In genomic region chr15:71651750-71652186, GRCh38 we compare ENCODE assay signal across 8 cellular contexts.
DNase-seq lines count a peak whose midpoint lies in the region; ATAC-seq and TF ChIP-seq lines count a peak whose summit lies in the region.

No MANE protein-coding gene starts in this region.

- intact Hi-C loops in activated CD8-positive, alpha-beta T cell treated with anti-CD3 and anti-CD28 coated beads for 36 hours (cut with micrococcal nuclease): no loop called here
- intact Hi-C loops in MCF 10A (cut with micrococcal nuclease) (loop anchor here (1.0 to 5.0 kb wide), 5 partner anchors 76 to 679 kb away; no protein-coding TSS in a partner anchor), left colon (cut with DNase I, micrococcal nuclease) (loop anchor here in 1 of 2 donors (5.0 kb wide), 1 partner anchor 204 kb away; no protein-coding TSS in a partner anchor)
- intact Hi-C loops in activated CD4-positive, alpha-beta memory T cell treated with anti-CD3 and anti-CD28 coated beads for 36 hours (cut with micrococcal nuclease): loop anchor here (10.0 kb wide), 1 partner anchor 207 kb away; no protein-coding TSS in a partner anchor

- POLR2A ChIA-PET in activated CD8-positive, alpha-beta T cell treated with anti-CD3 and anti-CD28 coated beads for 36 hours (lab: Charles Lee): no interaction called here
- POLR2A ChIA-PET in activated CD8-positive, alpha-beta T cell treated with anti-CD3 and anti-CD28 coated beads, Interleukin-2, amount 10 ng/mL, durations not matched to agents 7 days and 5 days (lab: Charles Lee): no interaction called here
- POLR2A ChIA-PET in MCF 10A (lab: Yijun Ruan, JAX): interaction anchor here (0.9 to 1.9 kb wide), 2 partner anchors 55 to 77 kb away, joined by 4 read pairs; no protein-coding TSS in a partner anchor
- POLR2A ChIA-PET in activated CD4-positive, alpha-beta memory T cell treated with anti-CD3 and anti-CD28 coated beads for 36 hours (lab: Charles Lee): no interaction called here
- POLR2A ChIA-PET in T-cell (lab: Charles Lee): no interaction called here

- CTCF ChIA-PET in activated CD8-positive, alpha-beta T cell treated with anti-CD3 and anti-CD28 coated beads for 36 hours (lab: Charles Lee): interaction anchor here (0.9 to 1.3 kb wide), 2 partner anchors 76 to 202 kb away, joined by 3 to 4 read pairs; no protein-coding TSS in a partner anchor
- CTCF ChIA-PET in activated CD8-positive, alpha-beta T cell treated with anti-CD3 and anti-CD28 coated beads, Interleukin-2, amount 10 ng/mL, durations not matched to agents 7 days and 5 days (lab: Charles Lee): interaction anchor here (1.1 to 1.3 kb wide), 3 partner anchors 9 to 23 kb away, joined by 3 read pairs; no protein-coding TSS in a partner anchor
- CTCF ChIA-PET in MCF 10A (lab: Yijun Ruan, JAX) (interaction anchor here (0.7 to 5.6 kb wide), 25 partner anchors 10 to 235 kb away, joined by 3 to 73 read pairs (median 4); no protein-coding TSS in a partner anchor), T-cell (lab: Charles Lee) (no interaction called here)
- CTCF ChIA-PET in activated CD4-positive, alpha-beta memory T cell treated with anti-CD3 and anti-CD28 coated beads for 36 hours (lab: Charles Lee): no interaction called here

- peaks cover 3% of the 10 kb centered on the region for H3K27me3 Mint-ChIP-seq in activated CD8-positive, alpha-beta T cell treated with anti-CD3 and anti-CD28 coated beads for 36 hours
- H3K27me3 Mint-ChIP-seq in activated CD8-positive, alpha-beta T cell treated with anti-CD3 and anti-CD28 coated beads, Interleukin-2, amount 10 ng/mL, durations not matched to agents 7 days and 5 days (ENCODE audit: low read depth): peaks cover 12% of the 10 kb centered on the region
- H3K27me3 Mint-ChIP-seq in MCF 10A (ENCODE audit: insufficient read depth, unreplicated experiment) (no peaks in the 10 kb centered on the region), T-cell (peaks cover 8 to 23% of the 10 kb centered on the region in 2 donors)
- H3K27me3 Mint-ChIP-seq in activated CD4-positive, alpha-beta memory T cell treated with anti-CD3 and anti-CD28 coated beads for 36 hours: no peaks in the 10 kb centered on the region

- no peaks in the 10 kb centered on the region for H3K4me1 Mint-ChIP-seq in activated CD8-positive, alpha-beta T cell treated with anti-CD3 and anti-CD28 coated beads for 36 hours (ENCODE audit: low read depth)
- H3K4me1 Mint-ChIP-seq in activated CD8-positive, alpha-beta T cell treated with anti-CD3 and anti-CD28 coated beads, Interleukin-2, amount 10 ng/mL, durations not matched to agents 7 days and 5 days (ENCODE audit: low read depth): no peaks in the 10 kb centered on the region
- H3K4me1 Mint-ChIP-seq in MCF 10A (ENCODE audit: insufficient read depth, unreplicated experiment): peaks cover 12% of the 10 kb centered on the region
- H3K4me1 Mint-ChIP-seq in activated CD4-positive, alpha-beta memory T cell treated with anti-CD3 and anti-CD28 coated beads for 36 hours (ENCODE audit: low read depth): no peaks in the 10 kb centered on the region
- H3K4me1 Mint-ChIP-seq in T-cell: no peaks in the 10 kb centered on the region

- no TSS peak for BruUV-seq in MCF 10A (replicated peaks; lab: Mats Ljungman, UMichigan)

- H3K4me3 Mint-ChIP-seq in activated CD8-positive, alpha-beta T cell treated with anti-CD3 and anti-CD28 coated beads for 36 hours: no peak overlapping the region
- no peak overlapping the region for H3K4me3 Mint-ChIP-seq in activated CD8-positive, alpha-beta T cell treated with anti-CD3 and anti-CD28 coated beads, Interleukin-2, amount 10 ng/mL, durations not matched to agents 7 days and 5 days
- no peak overlapping the region for H3K4me3 Mint-ChIP-seq in MCF 10A (ENCODE audit: unreplicated experiment)
- no peak overlapping the region for H3K4me3 Mint-ChIP-seq in activated CD4-positive, alpha-beta memory T cell treated with anti-CD3 and anti-CD28 coated beads for 36 hours
- no peak overlapping the region for H3K4me3 Mint-ChIP-seq in T-cell

- peak; percentile 17 for DNase-seq in activated CD8-positive, alpha-beta T cell treated with anti-CD3 and anti-CD28 coated beads for 36 hours
- no peak for DNase-seq in activated CD8-positive, alpha-beta T cell treated with anti-CD3 and anti-CD28 coated beads, Interleukin-2, amount 10 ng/mL, durations not matched to agents 7 days and 5 days
- peak; percentile 22 for DNase-seq in NCI-H345 treated with DMSO at 0.1 percent for 48 hours (lab: John Stamatoyannopoulos, UW; ENCODE audit: unreplicated experiment)
- peak; percentile 78 for DNase-seq in MCF 10A (ENCODE audit: unreplicated experiment)
- DNase-seq in left colon: peak in 1 of 2 donors; percentile 29
- no peak for DNase-seq in activated CD4-positive, alpha-beta memory T cell treated with anti-CD3 and anti-CD28 coated beads for 36 hours
- no peak for DNase-seq in central memory CD4-positive, alpha-beta T cell
- DNase-seq in T-cell: no peak

- H3K36me3 Mint-ChIP-seq in activated CD8-positive, alpha-beta T cell treated with anti-CD3 and anti-CD28 coated beads for 36 hours (ENCODE audit: low read depth): no peaks in the 10 kb centered on the region
- H3K36me3 Mint-ChIP-seq in activated CD8-positive, alpha-beta T cell treated with anti-CD3 and anti-CD28 coated beads, Interleukin-2, amount 10 ng/mL, durations not matched to agents 7 days and 5 days (ENCODE audit: low read depth): no peaks in the 10 kb centered on the region
- no peaks in the 10 kb centered on the region for H3K36me3 Mint-ChIP-seq in MCF 10A (ENCODE audit: insufficient read depth, unreplicated experiment)
- H3K36me3 Mint-ChIP-seq in activated CD4-positive, alpha-beta memory T cell treated with anti-CD3 and anti-CD28 coated beads for 36 hours: no peaks in the 10 kb centered on the region
- no peaks in the 10 kb centered on the region for H3K36me3 Mint-ChIP-seq in T-cell

- no peaks in the 10 kb centered on the region for H3K9me3 Mint-ChIP-seq in activated CD8-positive, alpha-beta T cell treated with anti-CD3 and anti-CD28 coated beads for 36 hours
- H3K9me3 Mint-ChIP-seq in activated CD8-positive, alpha-beta T cell treated with anti-CD3 and anti-CD28 coated beads, Interleukin-2, amount 10 ng/mL, durations not matched to agents 7 days and 5 days (ENCODE audit: insufficient read depth): no peaks in the 10 kb centered on the region
- H3K9me3 Mint-ChIP-seq in MCF 10A (ENCODE audit: unreplicated experiment) (no peaks in the 10 kb centered on the region), T-cell (no peaks in the 10 kb centered on the region)
- no peaks in the 10 kb centered on the region for H3K9me3 Mint-ChIP-seq in activated CD4-positive, alpha-beta memory T cell treated with anti-CD3 and anti-CD28 coated beads for 36 hours

- TF ChIP-seq CTCF in activated CD8-positive, alpha-beta T cell treated with anti-CD3 and anti-CD28 coated beads for 36 hours (IDR thresholded peaks at IDR 0.05): no peak
- peak; percentile 68 for TF ChIP-seq CTCF in MCF 10A (IDR thresholded peaks at IDR 0.05; ENCODE audit: unreplicated experiment)

- no peak overlapping the region for H3K27ac Mint-ChIP-seq in activated CD8-positive, alpha-beta T cell treated with anti-CD3 and anti-CD28 coated beads for 36 hours
- H3K27ac Mint-ChIP-seq in activated CD8-positive, alpha-beta T cell treated with anti-CD3 and anti-CD28 coated beads, Interleukin-2, amount 10 ng/mL, durations not matched to agents 7 days and 5 days: no peak overlapping the region
- peak overlapping the region; percentile 75 for H3K27ac Mint-ChIP-seq in MCF 10A (ENCODE audit: low read depth, unreplicated experiment)
- H3K27ac Mint-ChIP-seq in activated CD4-positive, alpha-beta memory T cell treated with anti-CD3 and anti-CD28 coated beads for 36 hours: no peak overlapping the region
- no peak overlapping the region for H3K27ac Mint-ChIP-seq in T-cell

- ATAC-seq in activated CD8-positive, alpha-beta T cell treated with anti-CD3 and anti-CD28 coated beads for 36 hours: no peak
- ATAC-seq in activated CD8-positive, alpha-beta T cell treated with anti-CD3 and anti-CD28 coated beads, Interleukin-2, amount 10 ng/mL, durations not matched to agents 7 days and 5 days: no peak
- ATAC-seq in left colon (peak; percentile 31), T-cell (replicated peaks in 1 of 4) (no peak)

Comparison
In these comparisons a context has a peak if more than half of its experiments do, and no peak if none do; other contexts are left out.
1. DNase-seq: peak in activated CD8-positive, alpha-beta T cell treated with anti-CD3 and anti-CD28 coated beads for 36 hours (single experiment), NCI-H345 treated with DMSO at 0.1 percent for 48 hours (single experiment) and MCF 10A (single experiment); none in activated CD8-positive, alpha-beta T cell treated with anti-CD3 and anti-CD28 coated beads, Interleukin-2, amount 10 ng/mL, durations not matched to agents 7 days and 5 days (single experiment), activated CD4-positive, alpha-beta memory T cell treated with anti-CD3 and anti-CD28 coated beads for 36 hours (single experiment), central memory CD4-positive, alpha-beta T cell (single experiment) and T-cell (0 of 34).
2. CTCF ChIA-PET loops: an anchor here in activated CD8-positive, alpha-beta T cell treated with anti-CD3 and anti-CD28 coated beads for 36 hours (0.9 to 1.3 kb wide), activated CD8-positive, alpha-beta T cell treated with anti-CD3 and anti-CD28 coated beads, Interleukin-2, amount 10 ng/mL, durations not matched to agents 7 days and 5 days (1.1 to 1.3 kb wide) and MCF 10A (0.7 to 5.6 kb wide); none called in activated CD4-positive, alpha-beta memory T cell treated with anti-CD3 and anti-CD28 coated beads for 36 hours and T-cell.